12 cellular contexts compared by ENCODE assay signal in genomic region chr2:129233751-129234406, GRCh38.
DNase-seq lines count a peak whose midpoint lies in the region; TF ChIP-seq lines count a peak whose summit lies in the region.
"Had no signal": no experiment of that assay in that cellular context is flagged by ENCODE, and none has a peak within 500 bp of the region (broad histone marks: within the 10 kb centered on the region; RNA-seq: fewer than 3 reads in every experiment).

No MANE protein-coding gene starts in this region.

- 82 to 86% methylated on average over 4 to 6 of the region's 6 CpGs for WGBS in endodermal cell (ENCODE audit: insufficient coverage in 1 of 2, insufficient read length in 1 of 2), 2 experiments

- H3K4me3 ChIP-seq in Karpas-422 (ENCODE audit: low read length) = no peak overlapping the region
- no peak overlapping the region for H3K4me3 ChIP-seq in endodermal cell (ENCODE audit: low read length)
- H3K4me3 ChIP-seq: vagina had no signal

- H3K4me1 ChIP-seq in Karpas-422 (ENCODE audit: low read length) (no peaks in the 10 kb centered on the region), endodermal cell (ENCODE audit: control insufficient read depth, insufficient read depth, low read length) (no peaks in the 10 kb centered on the region)
- H3K4me1 ChIP-seq: vagina had no signal

- H3K4me3 Mint-ChIP-seq in endodermal cell (no peak overlapping the region), nephron progenitor cell (no peak overlapping the region)
- H3K4me3 Mint-ChIP-seq: T-helper 1 cell treated with Interleukin-12 subunit alpha and Interleukin-12 subunit beta and Interleukin-4 antibody, amounts not matched to agents 30 μg/mL and 1 μg/mL, for 36 hours had no signal

- H3K36me3 Mint-ChIP-seq in endodermal cell (ENCODE audit: low read depth) = no peaks in the 10 kb centered on the region
- no peaks in the 10 kb centered on the region for H3K36me3 Mint-ChIP-seq in nephron progenitor cell (ENCODE audit: low read depth)

- H3K9me3 Mint-ChIP-seq in endodermal cell (no peaks in the 10 kb centered on the region), nephron progenitor cell (peaks cover 12% of the 10 kb centered on the region)
- H3K9me3 Mint-ChIP-seq: T-helper 1 cell treated with Interleukin-12 subunit alpha and Interleukin-12 subunit beta and Interleukin-4 antibody, amounts not matched to agents 30 μg/mL and 1 μg/mL, for 36 hours had no signal

- H3K27ac ChIP-seq in Karpas-422 (ENCODE audit: low read length) (no peak overlapping the region), endodermal cell (ENCODE audit: low read depth, low read length) (no peak overlapping the region)
- H3K27ac ChIP-seq: vagina had no signal

- no peaks in the 10 kb centered on the region for H3K79me2 ChIP-seq in Karpas-422 (ENCODE audit: low read length)

- H3K9ac ChIP-seq in Karpas-422 (ENCODE audit: low read length) (no peak overlapping the region), endodermal cell (ENCODE audit: extremely low read depth, low read length, poor library complexity, severe bottlenecking) (no peak overlapping the region)

- no peaks in the 10 kb centered on the region for H3K27me3 Mint-ChIP-seq in endodermal cell (ENCODE audit: insufficient read depth)
- H3K27me3 Mint-ChIP-seq in nephron progenitor cell (ENCODE audit: low read depth, poor library complexity) = peaks cover 11% of the 10 kb centered on the region

- no peaks in the 10 kb centered on the region for H3K27me3 ChIP-seq in Karpas-422 (ENCODE audit: low read length)
- H3K27me3 ChIP-seq in endodermal cell (ENCODE audit: control insufficient read depth, insufficient read depth, low read length, poor library complexity, severe bottlenecking) = no peaks in the 10 kb centered on the region
- H3K27me3 ChIP-seq: vagina had no signal

- TF ChIP-seq CTCF in endodermal cell (conservative IDR thresholded peaks at IDR 0.05) (peak; percentile 52), nephron progenitor cell (IDR thresholded peaks at IDR 0.05) (no peak)

- DNase-seq in GDM1 (lab: John Stamatoyannopoulos, UW) (peak; percentile 23), Karpas-422 (peak; percentile 62), endodermal cell (no peak), nephron progenitor cell (peak; percentile 10), AML-193 (lab: John Stamatoyannopoulos, UW) (no peak), AG20443 (ENCODE audit: low spot score) (no peak)
- DNase-seq in central memory CD4-positive, alpha-beta T cell = no peak
- DNase-seq in activated CD4-positive, CD25-positive, alpha-beta regulatory T cell (lab: John Stamatoyannopoulos, UW) = no peak
- DNase-seq: NCI-H1436 treated with DMSO at 0.1 percent for 48 hours; stimulated activated CD4-positive, alpha-beta T cell treated with anti-CD3 and anti-CD28 coated beads, Interleukin-2, amount 100 ng/mL, for 24 hours had no signal

- no peak overlapping the region for H3K27ac Mint-ChIP-seq in endodermal cell
- peak overlapping the region; percentile 14 for H3K27ac Mint-ChIP-seq in nephron progenitor cell
- H3K27ac Mint-ChIP-seq: T-helper 1 cell treated with Interleukin-12 subunit alpha and Interleukin-12 subunit beta and Interleukin-4 antibody, amounts not matched to agents 30 μg/mL and 1 μg/mL, for 36 hours had no signal

- H3K36me3 ChIP-seq in Karpas-422 (ENCODE audit: insufficient read depth, low read length) (no peaks in the 10 kb centered on the region), endodermal cell (ENCODE audit: control insufficient read depth, insufficient read depth, low read length) (no peaks in the 10 kb centered on the region)
- H3K36me3 ChIP-seq: vagina had no signal

- H3K4me1 Mint-ChIP-seq in endodermal cell (no peaks in the 10 kb centered on the region), nephron progenitor cell (no peaks in the 10 kb centered on the region)

- no peaks in the 10 kb centered on the region for H4K20me1 ChIP-seq in Karpas-422 (ENCODE audit: insufficient read depth, low read depth, low read length)

- H3K9me3 ChIP-seq in Karpas-422 (ENCODE audit: low read length) (no peaks in the 10 kb centered on the region), endodermal cell (ENCODE audit: control insufficient read depth, low read length) (no peaks in the 10 kb centered on the region)
- H3K9me3 ChIP-seq: vagina had no signal

- no peak overlapping the region for H3K4me2 ChIP-seq in Karpas-422 (ENCODE audit: low read depth, low read length, poor library complexity, severe bottlenecking)

- no peak overlapping the region for H2AFZ ChIP-seq in Karpas-422 (ENCODE audit: low read length)

- H3K9me2 ChIP-seq in Karpas-422 (replicated peaks; ENCODE audit: insufficient read depth, low read length) = no peaks in the 10 kb centered on the region

Comparison
In these comparisons a context has a peak if more than half of its experiments do, and no peak if none do; other contexts are left out.
1. DNase-seq: peak in GDM1 (single experiment), Karpas-422 (single experiment) and nephron progenitor cell (single experiment); none in endodermal cell (single experiment), central memory CD4-positive, alpha-beta T cell (single experiment), AML-193 (0 of 2), activated CD4-positive, CD25-positive, alpha-beta regulatory T cell (0 of 4) and AG20443 (single experiment).